15 cellular contexts compared by ENCODE assay signal in the genomic region with DNA sequence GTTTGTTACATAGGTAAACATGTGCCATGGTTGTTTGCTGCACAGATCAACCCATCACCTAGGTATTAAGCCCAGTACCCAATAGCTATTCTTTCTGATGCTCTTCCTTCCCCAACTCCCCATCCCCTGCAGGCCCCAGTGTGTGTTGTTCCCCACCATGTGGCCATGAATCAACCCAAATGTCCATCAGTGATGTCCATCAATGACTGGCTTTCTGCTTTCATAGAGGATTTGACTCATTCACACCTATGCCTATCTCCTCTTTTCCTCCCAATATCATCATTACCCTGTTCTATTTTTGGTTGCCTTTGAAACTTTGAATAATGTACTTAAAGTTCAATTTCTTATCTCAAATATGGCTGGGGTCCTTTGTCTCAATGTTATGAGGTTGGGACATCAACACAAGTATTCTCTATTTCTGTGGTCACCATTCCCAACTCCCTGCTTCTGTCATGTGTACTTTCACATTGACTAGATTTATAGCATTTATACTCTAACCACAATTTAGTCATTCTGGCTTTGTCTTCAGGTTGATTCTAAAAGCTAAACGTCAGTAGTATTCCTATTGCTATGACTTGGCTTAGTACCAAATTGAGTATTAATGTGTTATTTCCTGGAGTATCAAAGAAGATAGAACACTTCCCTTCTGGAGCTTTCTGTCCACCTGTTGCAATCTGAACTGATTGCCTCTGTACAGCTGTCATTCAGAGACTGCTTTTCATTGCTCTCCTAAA.
DNase-seq lines count a peak whose midpoint lies in the region; ATAC-seq lines count a peak whose summit lies in the region.
"Had no signal": no experiment of that assay in that cellular context is flagged by ENCODE, and none has a peak within 500 bp of the region (broad histone marks: within the 10 kb centered on the region; RNA-seq: fewer than 3 reads in every experiment).

No MANE protein-coding gene starts in this region.

- peak; percentile 81 to 86 for ATAC-seq in activated naive CD4-positive, alpha-beta T cell treated with anti-CD3 and anti-CD28 coated beads, Interleukin-2, amount 50 U/mL, for 72 hours

- H3K4me3 Mint-ChIP-seq in stimulated activated naive CD8-positive, alpha-beta T cell treated with anti-CD3 and anti-CD28 coated beads, Interleukin-15, Interleukin-2, amounts not matched to agents 100 ng/mL and 50 ng/mL, for 24 hours, result no peak overlapping the region

- peak overlapping the region; percentile 77 to 90 for H3K27ac Mint-ChIP-seq in activated naive CD4-positive, alpha-beta T cell treated with anti-CD3 and anti-CD28 coated beads, Interleukin-2, amount 50 U/mL, for 72 hours
- H3K27ac Mint-ChIP-seq in stimulated activated naive CD8-positive, alpha-beta T cell treated with anti-CD3 and anti-CD28 coated beads, Interleukin-15, Interleukin-2, amounts not matched to agents 100 ng/mL and 50 ng/mL, for 24 hours, result peak overlapping the region; percentile 88

- no peak for DNase-seq in activated naive CD4-positive, alpha-beta T cell treated with anti-CD3 and anti-CD28 coated beads, Interleukin-2, amount 50 U/mL, for 72 hours (ENCODE audit: low spot score in 2 of 2)
- DNase-seq in activated naive CD4-positive, alpha-beta T cell treated with anti-CD3 and anti-CD28 coated beads, Interleukin-2, amount 50 U/mL, for 16 hours, result no peak
- peak; percentile 1 for DNase-seq in LHCN-M2 (ENCODE audit: low read depth)
- peak; percentile 0 for DNase-seq in amniotic epithelial cell (ENCODE audit: low read depth)
- DNase-seq in NCI-H187 treated with DMSO at 0.1 percent for 48 hours (lab: John Stamatoyannopoulos, UW), result no peak
- no peak for DNase-seq in DMS153 treated with DMSO at 0.1 percent for 48 hours (lab: John Stamatoyannopoulos, UW; ENCODE audit: unreplicated experiment)
- DNase-seq: EL, KG1, MM.1S, NCI-H1105, NCI-H187, NCI-H2171 treated with DMSO at 0.1 percent for 48 hours, NCI-H510A, SIG-M5 had no signal

- peaks cover 0 to 4% of the 10 kb centered on the region in 2 donors for H3K9me3 Mint-ChIP-seq in activated naive CD4-positive, alpha-beta T cell treated with anti-CD3 and anti-CD28 coated beads, Interleukin-2, amount 50 U/mL, for 72 hours
- H3K9me3 Mint-ChIP-seq in stimulated activated naive CD8-positive, alpha-beta T cell treated with anti-CD3 and anti-CD28 coated beads, Interleukin-15, Interleukin-2, amounts not matched to agents 100 ng/mL and 50 ng/mL, for 24 hours, result no peaks in the 10 kb centered on the region

- peaks cover 32% of the 10 kb centered on the region for H3K4me1 Mint-ChIP-seq in stimulated activated naive CD8-positive, alpha-beta T cell treated with anti-CD3 and anti-CD28 coated beads, Interleukin-15, Interleukin-2, amounts not matched to agents 100 ng/mL and 50 ng/mL, for 24 hours (ENCODE audit: low read depth)

- H3K27me3 Mint-ChIP-seq in stimulated activated naive CD8-positive, alpha-beta T cell treated with anti-CD3 and anti-CD28 coated beads, Interleukin-15, Interleukin-2, amounts not matched to agents 100 ng/mL and 50 ng/mL, for 24 hours, result peaks cover 4% of the 10 kb centered on the region

- peaks cover 0 to 6% of the 10 kb centered on the region in 2 donors for H3K36me3 Mint-ChIP-seq in activated naive CD4-positive, alpha-beta T cell treated with anti-CD3 and anti-CD28 coated beads, Interleukin-2, amount 50 U/mL, for 72 hours
- H3K36me3 Mint-ChIP-seq in stimulated activated naive CD8-positive, alpha-beta T cell treated with anti-CD3 and anti-CD28 coated beads, Interleukin-15, Interleukin-2, amounts not matched to agents 100 ng/mL and 50 ng/mL, for 24 hours (ENCODE audit: low read depth), result peaks cover 4% of the 10 kb centered on the region

Comparison
In these comparisons a context has a peak if more than half of its experiments do, and no peak if none do; other contexts are left out.
1. DNase-seq: peak in LHCN-M2 (single experiment) and amniotic epithelial cell (single experiment); none in activated naive CD4-positive, alpha-beta T cell treated with anti-CD3 and anti-CD28 coated beads, Interleukin-2, amount 50 U/mL, for 72 hours (0 of 2), activated naive CD4-positive, alpha-beta T cell treated with anti-CD3 and anti-CD28 coated beads, Interleukin-2, amount 50 U/mL, for 16 hours (single experiment), NCI-H187 treated with DMSO at 0.1 percent for 48 hours (single experiment) and DMS153 treated with DMSO at 0.1 percent for 48 hours (single experiment).